Comparison of ENCODE assay signal across 2 cellular contexts in the genomic region with DNA sequence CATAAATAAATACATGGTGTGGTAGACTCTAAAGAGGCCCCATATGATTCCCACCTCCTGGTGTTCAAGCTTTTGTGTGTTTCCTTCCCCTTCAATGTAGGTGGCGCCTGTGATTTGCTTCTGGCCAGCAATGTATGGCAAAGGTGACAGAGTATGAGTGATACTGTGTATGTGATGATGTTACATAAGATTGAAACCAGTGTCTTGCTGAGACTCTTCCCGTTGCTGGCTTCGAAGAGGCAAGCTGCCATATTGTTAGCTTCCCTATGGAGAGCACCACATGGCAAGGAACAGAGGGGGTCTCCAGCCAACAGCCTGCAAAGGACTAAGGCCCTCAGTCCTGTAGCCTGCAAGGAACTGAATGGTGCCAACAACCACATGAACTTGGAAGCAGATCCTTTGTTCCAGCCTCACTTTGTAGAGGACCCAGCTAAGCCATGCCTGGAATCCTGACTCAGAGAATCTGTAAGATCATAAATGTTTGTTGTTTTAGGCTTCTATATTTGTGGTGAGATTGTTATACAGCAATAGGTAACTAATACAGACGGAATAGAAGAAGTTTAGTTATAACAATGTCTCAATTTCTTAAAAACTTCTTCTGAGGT.
TF ChIP-seq lines count a peak whose summit lies in the region.

No MANE protein-coding gene starts in this region.

TF ChIP-seq in IMR-90, 13 proteins besides CTCF, POLR2A, EP300 and RAD21 (continued from another document):
- no peak for TF ChIP-seq FOS (IDR thresholded peaks at IDR 0.05; ENCODE audit: low read depth, low read length)
- TF ChIP-seq BHLHE40 (IDR thresholded peaks at IDR 0.05; ENCODE audit: low read depth, low read length), result no peak
- TF ChIP-seq SMC3 (IDR thresholded peaks at IDR 0.05; ENCODE audit: low read depth, low read length), result no peak
- TF ChIP-seq RFX5 (IDR thresholded peaks at IDR 0.05; ENCODE audit: low read depth, low read length), result no peak
- no peak for TF ChIP-seq RCOR1 (IDR thresholded peaks at IDR 0.05; ENCODE audit: insufficient replicate concordance, low read length)
- TF ChIP-seq NFE2L2 (IDR thresholded peaks at IDR 0.05; ENCODE audit: low read depth, low read length), result no peak
- TF ChIP-seq MXI1 (IDR thresholded peaks at IDR 0.05; ENCODE audit: borderline replicate concordance, low read depth, low read length), result no peak
- TF ChIP-seq CHD1 (IDR thresholded peaks at IDR 0.05; ENCODE audit: low read depth, low read length), result no peak
- TF ChIP-seq MAFK (IDR thresholded peaks at IDR 0.05; ENCODE audit: low read depth, low read length), result no peak
- TF ChIP-seq, protein P1, sequence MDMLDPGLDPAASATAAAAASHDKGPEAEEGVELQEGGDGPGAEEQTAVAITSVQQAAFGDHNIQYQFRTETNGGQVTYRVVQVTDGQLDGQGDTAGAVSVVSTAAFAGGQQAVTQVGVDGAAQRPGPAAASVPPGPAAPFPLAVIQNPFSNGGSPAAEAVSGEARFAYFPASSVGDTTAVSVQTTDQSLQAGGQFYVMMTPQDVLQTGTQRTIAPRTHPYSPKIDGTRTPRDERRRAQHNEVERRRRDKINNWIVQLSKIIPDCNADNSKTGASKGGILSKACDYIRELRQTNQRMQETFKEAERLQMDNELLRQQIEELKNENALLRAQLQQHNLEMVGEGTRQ (IDR thresholded peaks at IDR 0.05; ENCODE audit: low read depth, low read length), result no peak

TF ChIP-seq in neural cell, 6 proteins besides CTCF, POLR2A, EP300 and RAD21:
- TF ChIP-seq, protein P2, sequence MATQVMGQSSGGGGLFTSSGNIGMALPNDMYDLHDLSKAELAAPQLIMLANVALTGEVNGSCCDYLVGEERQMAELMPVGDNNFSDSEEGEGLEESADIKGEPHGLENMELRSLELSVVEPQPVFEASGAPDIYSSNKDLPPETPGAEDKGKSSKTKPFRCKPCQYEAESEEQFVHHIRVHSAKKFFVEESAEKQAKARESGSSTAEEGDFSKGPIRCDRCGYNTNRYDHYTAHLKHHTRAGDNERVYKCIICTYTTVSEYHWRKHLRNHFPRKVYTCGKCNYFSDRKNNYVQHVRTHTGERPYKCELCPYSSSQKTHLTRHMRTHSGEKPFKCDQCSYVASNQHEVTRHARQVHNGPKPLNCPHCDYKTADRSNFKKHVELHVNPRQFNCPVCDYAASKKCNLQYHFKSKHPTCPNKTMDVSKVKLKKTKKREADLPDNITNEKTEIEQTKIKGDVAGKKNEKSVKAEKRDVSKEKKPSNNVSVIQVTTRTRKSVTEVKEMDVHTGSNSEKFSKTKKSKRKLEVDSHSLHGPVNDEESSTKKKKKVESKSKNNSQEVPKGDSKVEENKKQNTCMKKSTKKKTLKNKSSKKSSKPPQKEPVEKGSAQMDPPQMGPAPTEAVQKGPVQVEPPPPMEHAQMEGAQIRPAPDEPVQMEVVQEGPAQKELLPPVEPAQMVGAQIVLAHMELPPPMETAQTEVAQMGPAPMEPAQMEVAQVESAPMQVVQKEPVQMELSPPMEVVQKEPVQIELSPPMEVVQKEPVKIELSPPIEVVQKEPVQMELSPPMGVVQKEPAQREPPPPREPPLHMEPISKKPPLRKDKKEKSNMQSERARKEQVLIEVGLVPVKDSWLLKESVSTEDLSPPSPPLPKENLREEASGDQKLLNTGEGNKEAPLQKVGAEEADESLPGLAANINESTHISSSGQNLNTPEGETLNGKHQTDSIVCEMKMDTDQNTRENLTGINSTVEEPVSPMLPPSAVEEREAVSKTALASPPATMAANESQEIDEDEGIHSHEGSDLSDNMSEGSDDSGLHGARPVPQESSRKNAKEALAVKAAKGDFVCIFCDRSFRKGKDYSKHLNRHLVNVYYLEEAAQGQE (IDR thresholded peaks at IDR 0.05; ENCODE audit: borderline replicate concordance), result no peak
- TF ChIP-seq SMC3 (conservative IDR thresholded peaks at IDR 0.05; ENCODE audit: poor library complexity) (no peak), TAF1 (IDR thresholded peaks at IDR 0.05; ENCODE audit: low read depth) (no peak), POLR2AphosphoS5 (IDR thresholded peaks at IDR 0.05) (no peak), MXI1 (conservative IDR thresholded peaks at IDR 0.05; ENCODE audit: poor library complexity, severe bottlenecking) (no peak), EZH2 (IDR thresholded peaks at IDR 0.05; ENCODE audit: borderline replicate concordance, insufficient read depth, low read length, poor library complexity, severe bottlenecking) (no peak)
